15 cellular contexts compared by ENCODE assay signal in genomic region chr18:13538630-13539029, GRCh38.
DNase-seq lines count a peak whose midpoint lies in the region; ATAC-seq, FAIRE-seq and TF ChIP-seq lines count a peak whose summit lies in the region.
"Had no signal": no experiment of that assay in that cellular context is flagged by ENCODE, and none has a peak within 500 bp of the region (broad histone marks: within the 10 kb centered on the region; RNA-seq: fewer than 3 reads in every experiment).

No MANE protein-coding gene starts in this region.

- no peak for DNase-seq in stimulated activated naive CD8-positive, alpha-beta T cell treated with anti-CD3 and anti-CD28 coated beads, Interleukin-15, Interleukin-2, amounts not matched to agents 100 U/mL and 50 U/mL, for 24 hours
- DNase-seq in activated CD8-positive, alpha-beta T cell treated with anti-CD3 and anti-CD28 coated beads, Interleukin-2, amount 10 ng/mL, durations not matched to agents 7 days and 5 days: no peak
- DNase-seq in naive B cell (no peak), vagina (ENCODE audit: extremely low spot score in 2 of 2) (peak; percentile 12 to 70), HK-2 (ENCODE audit: unreplicated experiment) (no peak), HTR-8/SVneo (ENCODE audit: insufficient read length, low spot score) (no peak), putamen (ENCODE audit: low spot score) (no peak)
- DNase-seq: foreskin keratinocyte, GDM1, H9, NCI-H2081 treated with DMSO at 0.1 percent for 48 hours had no signal

- H3K4me1 ChIP-seq in vagina: peaks cover 41% of the 10 kb centered on the region
- H3K4me1 ChIP-seq: foreskin keratinocyte had no signal

- no peaks in the 10 kb centered on the region for H3K9me3 Mint-ChIP-seq in stimulated activated naive CD8-positive, alpha-beta T cell treated with anti-CD3 and anti-CD28 coated beads, Interleukin-15, Interleukin-2, amounts not matched to agents 100 ng/mL and 50 ng/mL, for 24 hours
- no peaks in the 10 kb centered on the region for H3K9me3 Mint-ChIP-seq in activated CD8-positive, alpha-beta T cell treated with anti-CD3 and anti-CD28 coated beads, Interleukin-2, amount 10 ng/mL, durations not matched to agents 7 days and 5 days (ENCODE audit: insufficient read depth)
- H3K9me3 Mint-ChIP-seq in naive B cell: no peaks in the 10 kb centered on the region
- H3K9me3 Mint-ChIP-seq: CD8-positive, alpha-beta memory T cell; H9 had no signal

- H3K4me1 Mint-ChIP-seq in stimulated activated naive CD8-positive, alpha-beta T cell treated with anti-CD3 and anti-CD28 coated beads, Interleukin-15, Interleukin-2, amounts not matched to agents 100 ng/mL and 50 ng/mL, for 24 hours (ENCODE audit: low read depth): peaks cover 74% of the 10 kb centered on the region
- peaks cover 57% of the 10 kb centered on the region for H3K4me1 Mint-ChIP-seq in activated CD8-positive, alpha-beta T cell treated with anti-CD3 and anti-CD28 coated beads, Interleukin-2, amount 10 ng/mL, durations not matched to agents 7 days and 5 days (ENCODE audit: low read depth)
- H3K4me1 Mint-ChIP-seq in naive B cell: peaks cover 33 to 58% (median 48%) of the 10 kb centered on the region in 3 donors

- no peak for TF ChIP-seq CTCF in vagina (IDR thresholded peaks at IDR 0.05)

- H3K27me3 Mint-ChIP-seq in stimulated activated naive CD8-positive, alpha-beta T cell treated with anti-CD3 and anti-CD28 coated beads, Interleukin-15, Interleukin-2, amounts not matched to agents 100 ng/mL and 50 ng/mL, for 24 hours: no peaks in the 10 kb centered on the region
- H3K27me3 Mint-ChIP-seq in activated CD8-positive, alpha-beta T cell treated with anti-CD3 and anti-CD28 coated beads, Interleukin-2, amount 10 ng/mL, durations not matched to agents 7 days and 5 days (ENCODE audit: low read depth): no peaks in the 10 kb centered on the region
- H3K27me3 Mint-ChIP-seq in naive B cell: no peaks in the 10 kb centered on the region
- H3K27me3 Mint-ChIP-seq: CD8-positive, alpha-beta memory T cell had no signal

- H3K36me3 Mint-ChIP-seq in stimulated activated naive CD8-positive, alpha-beta T cell treated with anti-CD3 and anti-CD28 coated beads, Interleukin-15, Interleukin-2, amounts not matched to agents 100 ng/mL and 50 ng/mL, for 24 hours (ENCODE audit: low read depth): peaks cover 8% of the 10 kb centered on the region
- peaks cover 14% of the 10 kb centered on the region for H3K36me3 Mint-ChIP-seq in activated CD8-positive, alpha-beta T cell treated with anti-CD3 and anti-CD28 coated beads, Interleukin-2, amount 10 ng/mL, durations not matched to agents 7 days and 5 days (ENCODE audit: low read depth)
- no peaks in the 10 kb centered on the region for H3K36me3 Mint-ChIP-seq in naive B cell

- H3K27ac ChIP-seq in vagina: peak overlapping the region; percentile 30
- H3K27ac ChIP-seq: foreskin keratinocyte, HL-60, VCaP had no signal

- H3K27me3 ChIP-seq in vagina: no peaks in the 10 kb centered on the region
- H3K27me3 ChIP-seq: foreskin keratinocyte had no signal

- H3K36me3 ChIP-seq in vagina: no peaks in the 10 kb centered on the region

- no peak for FAIRE-seq in HTR-8/SVneo (lab: Jason Lieb, UNC)

- H3K9me3 ChIP-seq in vagina: no peaks in the 10 kb centered on the region

- POLR2A ChIA-PET in activated CD8-positive, alpha-beta T cell treated with anti-CD3 and anti-CD28 coated beads, Interleukin-2, amount 10 ng/mL, durations not matched to agents 7 days and 5 days (lab: Charles Lee): interaction anchor here (0.6 to 1.2 kb wide), 4 partner anchors 14 to 29 kb away, joined by 3 to 6 read pairs (median 4); no protein-coding TSS in a partner anchor

- ATAC-seq in stimulated activated naive CD8-positive, alpha-beta T cell treated with anti-CD3 and anti-CD28 coated beads, Interleukin-15, Interleukin-2, amounts not matched to agents 100 U/mL and 50 U/mL, for 24 hours: no peak
- no peak for ATAC-seq in activated CD8-positive, alpha-beta T cell treated with anti-CD3 and anti-CD28 coated beads, Interleukin-2, amount 10 ng/mL, durations not matched to agents 7 days and 5 days
- no peak for ATAC-seq in naive B cell (ENCODE audit: low read depth in 2 of 2)
- ATAC-seq: foreskin keratinocyte had no signal

- intact Hi-C loops in vagina (cut with DNase I): no loop called here

- CTCF ChIA-PET in activated CD8-positive, alpha-beta T cell treated with anti-CD3 and anti-CD28 coated beads, Interleukin-2, amount 10 ng/mL, durations not matched to agents 7 days and 5 days (lab: Charles Lee): interaction anchor here (0.5 to 2.0 kb wide), 6 partner anchors 9 to 323 kb away, joined by 3 to 8 read pairs (median 3); no protein-coding TSS in a partner anchor

- TF ChIP-seq POLR2A in vagina (IDR thresholded peaks at IDR 0.05): no peak

- peak overlapping the region; percentile 21 for H3K4me3 Mint-ChIP-seq in stimulated activated naive CD8-positive, alpha-beta T cell treated with anti-CD3 and anti-CD28 coated beads, Interleukin-15, Interleukin-2, amounts not matched to agents 100 ng/mL and 50 ng/mL, for 24 hours
- peak overlapping the region; percentile 54 for H3K4me3 Mint-ChIP-seq in activated CD8-positive, alpha-beta T cell treated with anti-CD3 and anti-CD28 coated beads, Interleukin-2, amount 10 ng/mL, durations not matched to agents 7 days and 5 days
- peak overlapping the region; percentile 37 to 86 (median 74) for H3K4me3 Mint-ChIP-seq in naive B cell
- H3K4me3 Mint-ChIP-seq: H9 had no signal

- H3K27ac Mint-ChIP-seq in stimulated activated naive CD8-positive, alpha-beta T cell treated with anti-CD3 and anti-CD28 coated beads, Interleukin-15, Interleukin-2, amounts not matched to agents 100 ng/mL and 50 ng/mL, for 24 hours: peak overlapping the region; percentile 49
- peak overlapping the region; percentile 87 for H3K27ac Mint-ChIP-seq in activated CD8-positive, alpha-beta T cell treated with anti-CD3 and anti-CD28 coated beads, Interleukin-2, amount 10 ng/mL, durations not matched to agents 7 days and 5 days
- peak overlapping the region; percentile 83 to 98 (median 94) for H3K27ac Mint-ChIP-seq in naive B cell
- H3K27ac Mint-ChIP-seq: H9 had no signal

- no peak overlapping the region for H3K4me3 ChIP-seq in vagina

Comparison
In these comparisons a context has a peak if more than half of its experiments do, and no peak if none do; other contexts are left out.
1. H3K4me3 Mint-ChIP-seq: peak in every context shown above with its lines; median percentile 74 in naive B cell; 54 in activated CD8-positive, alpha-beta T cell treated with anti-CD3 and anti-CD28 coated beads, Interleukin-2, amount 10 ng/mL, durations not matched to agents 7 days and 5 days; 21 in stimulated activated naive CD8-positive, alpha-beta T cell treated with anti-CD3 and anti-CD28 coated beads, Interleukin-15, Interleukin-2, amounts not matched to agents 100 ng/mL and 50 ng/mL, for 24 hours.
2. DNase-seq: peak in vagina (2 of 2); none in stimulated activated naive CD8-positive, alpha-beta T cell treated with anti-CD3 and anti-CD28 coated beads, Interleukin-15, Interleukin-2, amounts not matched to agents 100 U/mL and 50 U/mL, for 24 hours (single experiment), activated CD8-positive, alpha-beta T cell treated with anti-CD3 and anti-CD28 coated beads, Interleukin-2, amount 10 ng/mL, durations not matched to agents 7 days and 5 days (single experiment), naive B cell (single experiment), HK-2 (single experiment), HTR-8/SVneo (single experiment) and putamen (single experiment).
3. Peak in every context shown above with its lines, with median percentiles within 50 percentile points of each other: H3K27ac Mint-ChIP-seq.